ENCODE assay signal across 26 cellular contexts in the genomic region with DNA sequence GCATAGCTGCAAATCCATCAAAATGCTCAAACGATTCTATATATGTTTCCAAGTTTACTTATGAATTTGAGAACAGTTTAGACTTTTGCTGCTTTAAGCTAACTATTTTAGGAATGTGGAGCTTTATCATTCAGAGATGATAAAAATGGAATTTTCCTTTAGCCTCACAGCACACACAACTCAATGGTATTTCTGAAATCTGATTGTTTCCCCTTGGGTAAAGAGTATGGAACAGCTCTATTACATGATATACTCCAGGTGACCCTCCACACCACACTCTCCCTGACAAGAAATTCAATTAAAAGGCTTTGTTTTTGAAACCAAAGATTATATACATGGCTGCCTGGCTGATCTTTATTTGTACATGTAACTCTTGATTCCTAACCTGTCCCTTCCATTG.
"Had no signal": no experiment of that assay in that cellular context is flagged by ENCODE, and none has a peak within 500 bp of the region (broad histone marks: within the 10 kb centered on the region; RNA-seq: fewer than 3 reads in every experiment).

No MANE protein-coding gene starts in this region.

- H3K36me3 ChIP-seq: gastroesophageal sphincter, lower lobe of right lung, transverse colon, uterus had no signal

- H3K27ac ChIP-seq: gastroesophageal sphincter, lower lobe of right lung, transverse colon, uterus had no signal

- H3K4me1 ChIP-seq: gastroesophageal sphincter, lower lobe of right lung, transverse colon, uterus had no signal

- DNase-seq: activated CD4-positive, alpha-beta T cell treated with anti-CD3 and anti-CD28 coated beads, Interleukin-2, amount 50 U/mL, for 4 hours; activated CD8-positive, alpha-beta memory T cell treated with anti-CD3 and anti-CD28 coated beads, Interleukin-2, amount 50 U/mL, for 48 hours; activated naive CD4-positive, alpha-beta T cell; activated naive CD8-positive, alpha-beta T cell treated with anti-CD3 and anti-CD28 coated beads for 36 hours; activated T-cell treated with anti-CD3 and anti-CD28 coated beads, Interleukin-2, amount 50 U/mL, for 4 hours; amygdala; caudate nucleus; effector memory CD4-positive, alpha-beta T cell; head of caudate nucleus; lower lobe of right lung; mesendoderm; naive B cell; occipital lobe; small intestine; stimulated activated CD4-positive, alpha-beta T cell treated with anti-CD3 and anti-CD28 coated beads, Interleukin-15, amount 100 ng/mL, for 24 hours; stimulated activated CD8-positive, alpha-beta memory T cell treated with anti-CD3 and anti-CD28 coated beads, Interleukin-4, amount 100 ng/mL, for 48 hours; stimulated activated naive B cell treated with anti-CD40 and anti-IgM and Interleukin-4, amounts not matched to agents 10 μg/mL and 1 μg/mL and 100 μg/mL, for 72 hours; T-helper 9 cell; transverse colon; uterus had no signal

- H3K9me3 ChIP-seq: gastroesophageal sphincter, lower lobe of right lung, transverse colon, uterus had no signal

- H3K27me3 ChIP-seq: gastroesophageal sphincter, transverse colon, uterus had no signal

- ATAC-seq: activated T-cell treated with anti-CD3 and anti-CD28 coated beads, Interleukin-2, amount 50 U/mL, for 4 hours; esophagus mucosa; gastroesophageal sphincter; left lobe of liver; lower lobe of right lung; sciatic nerve; stimulated activated naive B cell treated with anti-CD40 and anti-IgM and Interleukin-4, amounts not matched to agents 10 μg/mL and 1 μg/mL and 100 μg/mL, for 72 hours; WTC11 had no signal

- H3K4me3 ChIP-seq: gastroesophageal sphincter, lower lobe of right lung, transverse colon, uterus had no signal

- FAIRE-seq: endothelial cell of umbilical vein, small intestine had no signal
